Comparison of ENCODE assay signal across 14 cellular contexts in genomic region chr1:47193496-47193895, GRCh38. TPM values are rescaled to one million over a fixed set of nuclear protein-coding genes. Genes with fewer than 3 reads are reported as not detected.
"Had no signal": no experiment of that assay in that cellular context is flagged by ENCODE, and none has a peak within 500 bp of the region (broad histone marks: within the 10 kb centered on the region; RNA-seq: fewer than 3 reads in every experiment).

No MANE protein-coding gene starts in this region.

RNA-seq across cellular contexts. Expression of gene PDZK1IP1, which starts 3.7 kb away (rescaled TPM):
- total RNA-seq: activated CD4-positive, alpha-beta memory T cell treated with anti-CD3 and anti-CD28 coated beads, Interleukin-2, amount 10 ng/mL, durations not matched to agents 7 days and 5 days; activated CD8-positive, alpha-beta memory T cell treated with anti-CD3 and anti-CD28 coated beads for 36 hours; activated naive CD4-positive, alpha-beta T cell treated with anti-CD3 and anti-CD28 coated beads for 36 hours; activated naive CD4-positive, alpha-beta T cell treated with anti-CD3 and anti-CD28 coated beads, Interleukin-2, amount 50 U/mL, for 72 hours; activated T-helper 2 cell treated with anti-CD3 and anti-CD28 coated beads, Interferon-gamma antibody, Interleukin-2, Interleukin-4, amounts not matched to agents 10 μg/mL and 5 μg/mL and 100 μg/mL, durations not matched to agents 14 hours and 24 hours and 36 hours; OCI-LY7; SJCRH30; T-helper 1 cell treated with Interleukin-12 subunit alpha and Interleukin-12 subunit beta and Interleukin-4 antibody, amounts not matched to agents 30 ng/mL and 1 ng/mL, for 36 hours; T-helper 2 cell treated with Interferon-gamma antibody and Interleukin-4, amounts not matched to agents 100 ng/mL and 5 ng/mL, for 36 hours had no signal

RNA-seq across cellular contexts. Expression of gene TAL1, which starts 38.5 kb away (rescaled TPM):
- total RNA-seq: activated CD4-positive, alpha-beta memory T cell treated with anti-CD3 and anti-CD28 coated beads, Interleukin-2, amount 10 ng/mL, durations not matched to agents 7 days and 5 days; activated CD8-positive, alpha-beta memory T cell treated with anti-CD3 and anti-CD28 coated beads for 36 hours; activated naive CD4-positive, alpha-beta T cell treated with anti-CD3 and anti-CD28 coated beads for 36 hours; activated T-helper 2 cell treated with anti-CD3 and anti-CD28 coated beads, Interferon-gamma antibody, Interleukin-2, Interleukin-4, amounts not matched to agents 10 μg/mL and 5 μg/mL and 100 μg/mL, durations not matched to agents 14 hours and 24 hours and 36 hours; MCF 10A; OCI-LY7; PC-9; T-helper 1 cell treated with Interleukin-12 subunit alpha and Interleukin-12 subunit beta and Interleukin-4 antibody, amounts not matched to agents 30 ng/mL and 1 ng/mL, for 36 hours; T-helper 2 cell treated with Interferon-gamma antibody and Interleukin-4, amounts not matched to agents 100 ng/mL and 5 ng/mL, for 36 hours had no signal

RNA-seq across cellular contexts. Expression of gene CYP4A22, which starts 56.3 kb away (rescaled TPM):
- total RNA-seq: activated CD4-positive, alpha-beta memory T cell treated with anti-CD3 and anti-CD28 coated beads, Interleukin-2, amount 10 ng/mL, durations not matched to agents 7 days and 5 days; activated CD8-positive, alpha-beta memory T cell treated with anti-CD3 and anti-CD28 coated beads for 36 hours; activated naive CD4-positive, alpha-beta T cell treated with anti-CD3 and anti-CD28 coated beads for 36 hours; activated naive CD4-positive, alpha-beta T cell treated with anti-CD3 and anti-CD28 coated beads, Interleukin-2, amount 50 U/mL, for 72 hours; activated T-helper 2 cell treated with anti-CD3 and anti-CD28 coated beads, Interferon-gamma antibody, Interleukin-2, Interleukin-4, amounts not matched to agents 10 μg/mL and 5 μg/mL and 100 μg/mL, durations not matched to agents 14 hours and 24 hours and 36 hours; adrenal gland; astrocyte; body of pancreas; MCF 10A; OCI-LY7; PC-9; SJCRH30; T-helper 1 cell treated with Interleukin-12 subunit alpha and Interleukin-12 subunit beta and Interleukin-4 antibody, amounts not matched to agents 30 ng/mL and 1 ng/mL, for 36 hours; T-helper 2 cell treated with Interferon-gamma antibody and Interleukin-4, amounts not matched to agents 100 ng/mL and 5 ng/mL, for 36 hours had no signal
- polyA plus RNA-seq: adrenal gland had no signal
